Comparison of ENCODE assay signal across 6 cellular contexts in genomic region chr12:125180144-125180543, GRCh38. TPM values are rescaled to one million over a fixed set of nuclear protein-coding genes. Genes with fewer than 3 reads are reported as not detected.
"Had no signal": no experiment of that assay in that cellular context is flagged by ENCODE, and none has a peak within 500 bp of the region (broad histone marks: within the 10 kb centered on the region; RNA-seq: fewer than 3 reads in every experiment).

No MANE protein-coding gene starts in this region.

- ATAC-seq: HepG2, K562 had no signal

- H3K27ac Mint-ChIP-seq: IgD-negative memory B cell had no signal

- H3K27ac ChIP-seq: HL-60 had no signal

- H3K4me3 ChIP-seq: K562 had no signal

- DNase-seq: IMR-90, KBM-7 had no signal

- H3K4me3 Mint-ChIP-seq: IgD-negative memory B cell had no signal

RNA-seq across cellular contexts. Expression of gene TMEM132B, which starts 6.0 kb away (rescaled TPM):
- polyA plus RNA-seq: HepG2, IgD-negative memory B cell had no signal
